Comparison of ENCODE assay signal across 13 cellular contexts in genomic region chr1:20695503-20695902, GRCh38. TPM values are rescaled to one million over a fixed set of nuclear protein-coding genes. Genes with fewer than 3 reads are reported as not detected.
"Had no signal": no experiment of that assay in that cellular context is flagged by ENCODE, and none has a peak within 500 bp of the region (broad histone marks: within the 10 kb centered on the region; RNA-seq: fewer than 3 reads in every experiment).

No MANE protein-coding gene starts in this region.

- H3K9me3 ChIP-seq: lower lobe of right lung, mucosa of descending colon, right atrium auricular region, thyroid gland, uterus had no signal

- H3K9me3 Mint-ChIP-seq: activated T-cell treated with anti-CD3 and anti-CD28 coated beads, Interleukin-2, amount 50 U/mL, for 4 hours had no signal

- H3K4me1 Mint-ChIP-seq: endodermal cell had no signal

- DNase-seq: activated CD4-positive, CD25-positive, alpha-beta regulatory T cell; activated T-cell treated with anti-CD3 and anti-CD28 coated beads, Interleukin-2, amount 50 U/mL, for 4 hours; endodermal cell; erythroblast; left cardiac atrium; lower lobe of right lung; mucosa of descending colon; posterior cingulate gyrus; small intestine; thyroid gland; uterus had no signal

- H3K27ac Mint-ChIP-seq: endodermal cell had no signal

- H3K27me3 ChIP-seq: right atrium auricular region, thyroid gland, uterus had no signal

- H3K36me3 ChIP-seq: lower lobe of right lung, right atrium auricular region, thyroid gland, uterus had no signal

- H3K4me3 ChIP-seq: mucosa of descending colon, thyroid gland had no signal

- H3K4me1 ChIP-seq: lower lobe of right lung had no signal

- H3K27ac ChIP-seq: lower lobe of right lung, thyroid gland had no signal

RNA-seq across cellular contexts. Expression of gene KIF17, which starts 22.3 kb away (rescaled TPM):
- total RNA-seq: activated T-cell treated with anti-CD3 and anti-CD28 coated beads, Interleukin-2, amount 50 U/mL, for 4 hours; T-helper 2 cell treated with Interferon-gamma antibody and Interleukin-4, amounts not matched to agents 100 ng/mL and 5 ng/mL, for 36 hours had no signal

RNA-seq across cellular contexts. Expression of gene SH2D5, which starts 37.0 kb away (rescaled TPM):
- total RNA-seq: lower lobe of right lung had no signal
